In genomic region chr1:47188901-47189785, GRCh38 we compare ENCODE assay signal across 15 cellular contexts. TPM values are rescaled to one million over a fixed set of nuclear protein-coding genes. Genes with fewer than 3 reads are reported as not detected.
A peak's percentile ranks its signal among the peaks of the same experiment; 100 is the strongest.
DNase-seq lines count a peak whose midpoint lies in the region; ATAC-seq, FAIRE-seq and TF ChIP-seq lines count a peak whose summit lies in the region.
"Had no signal": no experiment of that assay in that cellular context is flagged by ENCODE, and none has a peak within 500 bp of the region (broad histone marks: within the 10 kb centered on the region; RNA-seq: fewer than 3 reads in every experiment).

No MANE protein-coding gene starts in this region.

- FAIRE-seq in GM12891 (lab: Jason Lieb, UNC) = no peak
- FAIRE-seq: GM19239 had no signal

- H3K27me3 Mint-ChIP-seq in natural killer cell (ENCODE audit: low read depth in 2 of 2) (peaks cover 5 to 13% of the 10 kb centered on the region in 2 donors), T-helper 17 cell (peaks cover 25% of the 10 kb centered on the region)
- peaks cover 6 to 8% of the 10 kb centered on the region in 2 donors for H3K27me3 Mint-ChIP-seq in natural killer cell treated with Interleukin-12 subunit alpha and Interleukin-12 subunit beta and Interleukin-15 and Interleukin-18, amount 100 ng/mL, for 72 hours

- H3K9me3 Mint-ChIP-seq in natural killer cell = no peaks in the 10 kb centered on the region
- no peaks in the 10 kb centered on the region for H3K9me3 Mint-ChIP-seq in natural killer cell treated with Interleukin-12 subunit alpha and Interleukin-12 subunit beta and Interleukin-15 and Interleukin-18, amount 100 ng/mL, for 72 hours
- H3K9me3 Mint-ChIP-seq: activated CD4-positive, alpha-beta T cell treated with anti-CD3 and anti-CD28 coated beads, Interleukin-2, amount 10 ng/mL, durations not matched to agents 7 days and 5 days; neural crest cell had no signal

- 91% methylated on average over 7 of the region's 7 CpGs for WGBS in hepatocyte (ENCODE audit: low lambda C conversion rate, missing lambda C conversion rate)

- H3K4me3 Mint-ChIP-seq in natural killer cell (no peak overlapping the region), T-helper 17 cell (no peak overlapping the region)
- no peak overlapping the region for H3K4me3 Mint-ChIP-seq in natural killer cell treated with Interleukin-12 subunit alpha and Interleukin-12 subunit beta and Interleukin-15 and Interleukin-18, amount 100 ng/mL, for 72 hours
- H3K4me3 Mint-ChIP-seq: activated CD4-positive, alpha-beta T cell treated with anti-CD3 and anti-CD28 coated beads, Interleukin-2, amount 10 ng/mL, durations not matched to agents 7 days and 5 days; neural crest cell had no signal

- H3K9me3 ChIP-seq in T-helper 17 cell (ENCODE audit: control insufficient read depth, low read length, poor library complexity, severe bottlenecking) = no peaks in the 10 kb centered on the region
- no peaks in the 10 kb centered on the region for H3K9me3 ChIP-seq in hepatocyte (ENCODE audit: low read depth)

- H3K27ac ChIP-seq in layer of hippocampus (ENCODE audit: low read depth, low read length) = peak overlapping the region; percentile 25
- H3K27ac ChIP-seq in rectal smooth muscle tissue (ENCODE audit: low read depth, low read length) = no peak overlapping the region
- H3K27ac ChIP-seq in hepatocyte = no peak overlapping the region

- TF ChIP-seq CTCF in natural killer cell (IDR thresholded peaks at IDR 0.05) (no peak), hepatocyte (IDR thresholded peaks at IDR 0.05; ENCODE audit: poor library complexity) (no peak)

- ATAC-seq in natural killer cell (no peak), HG03196 (IDR thresholded peaks at IDR 0.05; ENCODE audit: unreplicated experiment) (no peak), T-helper 17 cell (no peak)
- ATAC-seq in natural killer cell treated with Interleukin-12 subunit alpha and Interleukin-12 subunit beta and Interleukin-15 and Interleukin-18, amount 100 ng/mL, for 72 hours = no peak

- no peak overlapping the region for H3K9ac ChIP-seq in rectal smooth muscle tissue (ENCODE audit: low read length)

- no peaks in the 10 kb centered on the region for H3K9me2 ChIP-seq in hepatocyte (replicated peaks; ENCODE audit: insufficient read depth)

- no peaks in the 10 kb centered on the region for H3K79me2 ChIP-seq in hepatocyte

- intact Hi-C loops in natural killer cell (cut with micrococcal nuclease) = no loop called here

- H3K4me1 ChIP-seq in rectal smooth muscle tissue (ENCODE audit: control insufficient read depth, insufficient read depth, low read length) (no peaks in the 10 kb centered on the region), hepatocyte (ENCODE audit: insufficient read depth) (peaks cover 27% of the 10 kb centered on the region)

- no peak for TF ChIP-seq POLR2A in GM12891 (IDR thresholded peaks at IDR 0.05; ENCODE audit: low read depth, low read length)

- H2AFZ ChIP-seq in hepatocyte = no peak overlapping the region

- DNase-seq in natural killer cell = peak; percentile 2
- no peak for DNase-seq in natural killer cell treated with Interleukin-12 subunit alpha and Interleukin-12 subunit beta and Interleukin-15 and Interleukin-18, amount 100 ng/mL, for 72 hours (ENCODE audit: low spot score)
- DNase-seq in GM12891 (ENCODE audit: insufficient read length, low spot score) = no peak
- DNase-seq in T-helper 17 cell = no peak
- no peak for DNase-seq in hepatocyte (ENCODE audit: low spot score)
- DNase-seq: activated CD4-positive, alpha-beta T cell treated with anti-CD3 and anti-CD28 coated beads, Interleukin-2, amount 10 ng/mL, durations not matched to agents 7 days and 5 days; Kasumi-1; NCI-H1436 treated with DMSO at 0.1 percent for 48 hours; SIG-M5; T1000 had no signal

- H3K4me3 ChIP-seq in rectal smooth muscle tissue (ENCODE audit: low read length) = peak overlapping the region; percentile 26
- no peak overlapping the region for H3K4me3 ChIP-seq in hepatocyte

- no peak overlapping the region for H3K4me2 ChIP-seq in hepatocyte

- H3K36me3 ChIP-seq in rectal smooth muscle tissue (ENCODE audit: control insufficient read depth, insufficient read depth, low read length) (no peaks in the 10 kb centered on the region), hepatocyte (replicated peaks; ENCODE audit: insufficient read depth, low read depth) (no peaks in the 10 kb centered on the region)

- H3K4me1 Mint-ChIP-seq in natural killer cell (peaks cover 5% of the 10 kb centered on the region in 2 donors), T-helper 17 cell (peaks cover 9% of the 10 kb centered on the region)
- H3K4me1 Mint-ChIP-seq in natural killer cell treated with Interleukin-12 subunit alpha and Interleukin-12 subunit beta and Interleukin-15 and Interleukin-18, amount 100 ng/mL, for 72 hours (ENCODE audit: low read depth in 2 of 2) = peaks cover 0 to 10% of the 10 kb centered on the region in 2 donors

- H3K36me3 Mint-ChIP-seq in natural killer cell = no peaks in the 10 kb centered on the region
- H3K36me3 Mint-ChIP-seq in natural killer cell treated with Interleukin-12 subunit alpha and Interleukin-12 subunit beta and Interleukin-15 and Interleukin-18, amount 100 ng/mL, for 72 hours = no peaks in the 10 kb centered on the region
- peaks cover 6% of the 10 kb centered on the region for H3K36me3 Mint-ChIP-seq in T-helper 17 cell (ENCODE audit: low read depth)

- H3K27ac Mint-ChIP-seq in natural killer cell (no peak overlapping the region), T-helper 17 cell (no peak overlapping the region)
- H3K27ac Mint-ChIP-seq in natural killer cell treated with Interleukin-12 subunit alpha and Interleukin-12 subunit beta and Interleukin-15 and Interleukin-18, amount 100 ng/mL, for 72 hours = no peak overlapping the region

- no peaks in the 10 kb centered on the region for H4K20me1 ChIP-seq in hepatocyte (ENCODE audit: insufficient read depth, poor library complexity, severe bottlenecking)

- H3K27me3 ChIP-seq in layer of hippocampus (ENCODE audit: control insufficient read depth, insufficient read depth, low read length) (no peaks in the 10 kb centered on the region), rectal smooth muscle tissue (ENCODE audit: control insufficient read depth, insufficient read depth, low read length) (no peaks in the 10 kb centered on the region), hepatocyte (no peaks in the 10 kb centered on the region)

TF ChIP-seq in GM12891, 5 proteins besides CTCF, POLR2A, EP300 and RAD21:
- TF ChIP-seq SPI1 (IDR thresholded peaks at IDR 0.05; ENCODE audit: low read depth, low read length) (no peak), POLR2AphosphoS5 (IDR thresholded peaks at IDR 0.05; ENCODE audit: low read depth, low read length) (no peak), PAX5 (IDR thresholded peaks at IDR 0.05; ENCODE audit: insufficient read depth, low read length, severe bottlenecking) (no peak), TAF1 (IDR thresholded peaks at IDR 0.05; ENCODE audit: low read depth, low read length) (no peak), POU2F2 (IDR thresholded peaks at IDR 0.05; ENCODE audit: low read depth, low read length) (no peak)
TF ChIP-seq in GM12891: peak in this region for 0.

RNA-seq across cellular contexts. Expression of gene PDZK1IP1, which starts 0.7 kb away (rescaled TPM):
- total RNA-seq in natural killer cell (under 1 TPM in 1 of 3 donors, not detected in 2; 0.54 TPM), T-helper 17 cell (10 to 100 TPM in 1 of 2 donors, not detected in 1; 30.6 TPM), hepatocyte (0.37 TPM in 1 of 2 replicates, not detected in the other)
- not detected for total RNA-seq in natural killer cell treated with Interleukin-12 subunit alpha and Interleukin-12 subunit beta and Interleukin-15 and Interleukin-18, amount 100 ng/mL, for 72 hours
- not detected for polyA plus RNA-seq in GM12891 (2012; ENCODE audit: low read depth, missing spikeins)
- 0.71 TPM in 1 of 2 replicates, not detected in the other for polyA plus RNA-seq in hepatocyte
- total RNA-seq: activated CD4-positive, alpha-beta T cell treated with anti-CD3 and anti-CD28 coated beads, Interleukin-2, amount 10 ng/mL, durations not matched to agents 7 days and 5 days; neural crest cell had no signal

RNA-seq across cellular contexts. Expression of gene TAL1, which starts 42.9 kb away (rescaled TPM):
- total RNA-seq in natural killer cell (1 to 10 TPM in 2 of 3 donors, under 1 TPM in 1; 0.91 to 6.7 (median 3.5) TPM), T-helper 17 cell (10 to 100 TPM in 1 of 2 donors, 1 to 10 TPM in 1; 1.3 to 44.2 TPM), hepatocyte (0.08 and 0.13 TPM in 2 replicates)
- total RNA-seq in natural killer cell treated with Interleukin-12 subunit alpha and Interleukin-12 subunit beta and Interleukin-15 and Interleukin-18, amount 100 ng/mL, for 72 hours = 1 to 10 TPM in 1 of 2 donors, not detected in 1; 1.7 TPM
- polyA plus RNA-seq in GM12891 (2012; ENCODE audit: low read depth, missing spikeins) = not detected
- polyA plus RNA-seq in hepatocyte = 0.68 TPM in 1 of 2 replicates, not detected in the other
- total RNA-seq: activated CD4-positive, alpha-beta T cell treated with anti-CD3 and anti-CD28 coated beads, Interleukin-2, amount 10 ng/mL, durations not matched to agents 7 days and 5 days had no signal

RNA-seq across cellular contexts. Expression of gene CYP4A22, which starts 51.9 kb away (rescaled TPM):
- not detected for total RNA-seq in natural killer cell
- total RNA-seq in natural killer cell treated with Interleukin-12 subunit alpha and Interleukin-12 subunit beta and Interleukin-15 and Interleukin-18, amount 100 ng/mL, for 72 hours = not detected
- not detected for polyA plus RNA-seq in GM12891 (2012; ENCODE audit: low read depth, missing spikeins)
- not detected for total RNA-seq in T-helper 17 cell
- 0.83 and 2.6 TPM in 2 replicates for total RNA-seq in hepatocyte
- 3.9 and 7.3 TPM in 2 replicates for polyA plus RNA-seq in hepatocyte
- total RNA-seq: activated CD4-positive, alpha-beta T cell treated with anti-CD3 and anti-CD28 coated beads, Interleukin-2, amount 10 ng/mL, durations not matched to agents 7 days and 5 days; neural crest cell had no signal
